In genomic region chr9:114806571-114806970, GRCh38 we compare ENCODE assay signal across 8 cellular contexts. TPM values are rescaled to one million over a fixed set of nuclear protein-coding genes. Genes with fewer than 3 reads are reported as not detected.
DNase-seq lines count a peak whose midpoint lies in the region; ATAC-seq and TF ChIP-seq lines count a peak whose summit lies in the region.

No MANE protein-coding gene starts in this region.

- BruUV-seq in MCF 10A (replicated peaks; lab: Mats Ljungman, UMichigan) = no TSS peak

- H3K27me3 ChIP-seq in adrenal gland = no peaks in the 10 kb centered on the region

- H3K9me3 Mint-ChIP-seq in activated naive CD4-positive, alpha-beta T cell treated with anti-CD3 and anti-CD28 coated beads for 36 hours = no peaks in the 10 kb centered on the region
- H3K9me3 Mint-ChIP-seq in activated naive CD4-positive, alpha-beta T cell treated with anti-CD3 and anti-CD28 coated beads, Interleukin-2, amount 50 U/mL, for 72 hours = peaks cover 0 to 13% of the 10 kb centered on the region in 2 donors
- H3K9me3 Mint-ChIP-seq in MCF 10A (ENCODE audit: unreplicated experiment) (no peaks in the 10 kb centered on the region), type B pancreatic cell (no peaks in the 10 kb centered on the region)

- CTCF ChIA-PET in activated naive CD4-positive, alpha-beta T cell treated with anti-CD3 and anti-CD28 coated beads for 36 hours (lab: Charles Lee) = interaction anchor here (0.7 to 1.4 kb wide), 7 partner anchors 100 to 208 kb away, joined by 3 to 7 read pairs (median 4); no protein-coding TSS in a partner anchor
- CTCF ChIA-PET in MCF 10A (lab: Yijun Ruan, JAX) = interaction anchor here (0.6 to 2.6 kb wide), 8 partner anchors 9 to 208 kb away, joined by 3 to 16 read pairs (median 7); no protein-coding TSS in a partner anchor

- peaks cover 28% of the 10 kb centered on the region for H3K4me1 Mint-ChIP-seq in activated naive CD4-positive, alpha-beta T cell treated with anti-CD3 and anti-CD28 coated beads for 36 hours (ENCODE audit: low read depth)
- H3K4me1 Mint-ChIP-seq in MCF 10A (ENCODE audit: insufficient read depth, unreplicated experiment) (peaks cover 26% of the 10 kb centered on the region), type B pancreatic cell (ENCODE audit: unreplicated experiment) (peaks cover 49% of the 10 kb centered on the region)

- WGBS in lower leg skin, 2 donors = 34 to 48% methylated on average over 2 of the region's 2 CpGs
- 37 to 48% (median 42%) methylated on average over 2 of the region's 2 CpGs for WGBS in adrenal gland, 4 donors

- TF ChIP-seq CTCF in MCF 10A (IDR thresholded peaks at IDR 0.05; ENCODE audit: unreplicated experiment) (no peak), type B pancreatic cell (conservative IDR thresholded peaks at IDR 0.05) (no peak), lower leg skin (IDR thresholded peaks at IDR 0.05) (no peak), adrenal gland (IDR thresholded peaks at IDR 0.05) (no peak)

- ATAC-seq in activated naive CD4-positive, alpha-beta T cell treated with anti-CD3 and anti-CD28 coated beads, Interleukin-2, amount 50 U/mL, for 72 hours = no peak
- ATAC-seq in HG03097 (IDR thresholded peaks at IDR 0.05; ENCODE audit: low FRiP score, unreplicated experiment) = peak; percentile 53

- peak overlapping the region in 1 of 5 donors; percentile 32 for H3K27ac ChIP-seq in adrenal gland

- H3K4me3 ChIP-seq in lower leg skin (ENCODE audit: low read depth, poor library complexity, severe bottlenecking) (no peak overlapping the region), adrenal gland (no peak overlapping the region)

- POLR2A ChIA-PET in MCF 10A (lab: Yijun Ruan, JAX) = interaction anchor here (0.6 to 2.0 kb wide), 12 partner anchors 8 to 1727 kb away, joined by 3 to 13 read pairs (median 4); partner anchors contain the start of gene TNC

- H3K36me3 Mint-ChIP-seq in activated naive CD4-positive, alpha-beta T cell treated with anti-CD3 and anti-CD28 coated beads for 36 hours (ENCODE audit: low read depth) = no peaks in the 10 kb centered on the region
- H3K36me3 Mint-ChIP-seq in activated naive CD4-positive, alpha-beta T cell treated with anti-CD3 and anti-CD28 coated beads, Interleukin-2, amount 50 U/mL, for 72 hours = no peaks in the 10 kb centered on the region
- H3K36me3 Mint-ChIP-seq in MCF 10A (ENCODE audit: insufficient read depth, unreplicated experiment) = no peaks in the 10 kb centered on the region
- peaks cover 4% of the 10 kb centered on the region for H3K36me3 Mint-ChIP-seq in type B pancreatic cell

- intact Hi-C loops in activated naive CD4-positive, alpha-beta T cell treated with anti-CD3 and anti-CD28 coated beads for 36 hours (cut with micrococcal nuclease) = loop anchor here (1.0 to 2.0 kb wide), 6 partner anchors 22 to 198 kb away; no protein-coding TSS in a partner anchor
- intact Hi-C loops in MCF 10A (cut with micrococcal nuclease) = no loop called here
- intact Hi-C loops in lower leg skin (cut with DNase I; ENCODE audit: low total_unique reads) = no loop called here
- intact Hi-C loops in adrenal gland (cut with DNase I) = no loop called here
- intact Hi-C loops in cardiac septum (cut with DNase I) = no loop called here

- H3K4me1 ChIP-seq in adrenal gland (replicated peaks in 1 of 2) = peaks cover 0 to 20% of the 10 kb centered on the region in 2 donors

- no peak overlapping the region for H3K4me3 Mint-ChIP-seq in activated naive CD4-positive, alpha-beta T cell treated with anti-CD3 and anti-CD28 coated beads for 36 hours
- H3K4me3 Mint-ChIP-seq in MCF 10A (ENCODE audit: unreplicated experiment) (peak overlapping the region; percentile 62), type B pancreatic cell (peak overlapping the region; percentile 82)

- H3K9me3 ChIP-seq in adrenal gland (replicated peaks in 1 of 3) = no peaks in the 10 kb centered on the region

- peak overlapping the region; percentile 19 for H3K27ac Mint-ChIP-seq in activated naive CD4-positive, alpha-beta T cell treated with anti-CD3 and anti-CD28 coated beads for 36 hours
- no peak overlapping the region for H3K27ac Mint-ChIP-seq in activated naive CD4-positive, alpha-beta T cell treated with anti-CD3 and anti-CD28 coated beads, Interleukin-2, amount 50 U/mL, for 72 hours
- H3K27ac Mint-ChIP-seq in MCF 10A (ENCODE audit: low read depth, unreplicated experiment) (peak overlapping the region; percentile 77), type B pancreatic cell (peak overlapping the region; percentile 97)

- TF ChIP-seq POLR2A in lower leg skin (IDR thresholded peaks at IDR 0.05) = no peak
- TF ChIP-seq POLR2A in adrenal gland (IDR thresholded peaks at IDR 0.05) = no peak

- no peaks in the 10 kb centered on the region for H3K27me3 Mint-ChIP-seq in activated naive CD4-positive, alpha-beta T cell treated with anti-CD3 and anti-CD28 coated beads for 36 hours (ENCODE audit: low read depth)
- H3K27me3 Mint-ChIP-seq in MCF 10A (ENCODE audit: insufficient read depth, unreplicated experiment) = no peaks in the 10 kb centered on the region
- no peaks in the 10 kb centered on the region for H3K27me3 Mint-ChIP-seq in type B pancreatic cell

- no peaks in the 10 kb centered on the region for H3K36me3 ChIP-seq in adrenal gland (replicated peaks in 1 of 2)

- no peak for DNase-seq in activated naive CD4-positive, alpha-beta T cell treated with anti-CD3 and anti-CD28 coated beads for 36 hours
- DNase-seq in activated naive CD4-positive, alpha-beta T cell treated with anti-CD3 and anti-CD28 coated beads, Interleukin-2, amount 50 U/mL, for 72 hours (ENCODE audit: low spot score in 2 of 2) = no peak
- DNase-seq in MCF 10A (ENCODE audit: unreplicated experiment) = no peak
- DNase-seq in type B pancreatic cell (ENCODE audit: extremely low spot score, unreplicated experiment) = no peak
- DNase-seq in lower leg skin (ENCODE audit: low spot score in 2 of 2) = no peak
- DNase-seq in adrenal gland = no peak
- DNase-seq in cardiac septum (ENCODE audit: low spot score) = no peak

RNA-seq across cellular contexts. Expression of gene TNFSF15, which starts 0.7 kb away (rescaled TPM):
- total RNA-seq in activated naive CD4-positive, alpha-beta T cell treated with anti-CD3 and anti-CD28 coated beads for 36 hours = under 1 TPM; 0.62 to 0.74 TPM
- total RNA-seq in activated naive CD4-positive, alpha-beta T cell treated with anti-CD3 and anti-CD28 coated beads, Interleukin-2, amount 50 U/mL, for 72 hours = under 1 TPM; 0.35 to 0.43 TPM
- 0.39 and 1.9 TPM in 2 replicates for total RNA-seq in MCF 10A (2022)
- 3.3 and 7.3 TPM in 2 replicates for total RNA-seq in type B pancreatic cell (ENCODE audit: low replicate concordance)
- total RNA-seq in lower leg skin = under 1 TPM in 3 of 4 donors, not detected in 1; 0.08 to 0.88 (median 0.26) TPM
- 1 to 10 TPM in 6 of 8 donors, under 1 TPM in 2; 0.43 to 4.3 (median 1.8) TPM for total RNA-seq in adrenal gland
- under 1 TPM; 0.37 to 0.88 (median 0.37) TPM for polyA plus RNA-seq in adrenal gland
- 0.03 TPM for total RNA-seq in cardiac septum

Comparison
In these comparisons a context has a peak if more than half of its experiments do, and no peak if none do; other contexts are left out.
1. H3K27ac Mint-ChIP-seq: peak in activated naive CD4-positive, alpha-beta T cell treated with anti-CD3 and anti-CD28 coated beads for 36 hours (single experiment), MCF 10A (single experiment) and type B pancreatic cell (single experiment); none in activated naive CD4-positive, alpha-beta T cell treated with anti-CD3 and anti-CD28 coated beads, Interleukin-2, amount 50 U/mL, for 72 hours (0 of 2).